21 cellular contexts compared by ENCODE assay signal in genomic region chr20:47541355-47541922, GRCh38. TPM values are rescaled to one million over a fixed set of nuclear protein-coding genes. Genes with fewer than 3 reads are reported as not detected.
DNase-seq lines count a peak whose midpoint lies in the region; ATAC-seq and TF ChIP-seq lines count a peak whose summit lies in the region.
"Had no signal": no experiment of that assay in that cellular context is flagged by ENCODE, and none has a peak within 500 bp of the region (broad histone marks: within the 10 kb centered on the region; RNA-seq: fewer than 3 reads in every experiment).

No MANE protein-coding gene starts in this region.

- peaks cover 4% of the 10 kb centered on the region for H3K79me2 ChIP-seq in trophoblast cell (ENCODE audit: control insufficient read depth, insufficient read depth, low read length, poor library complexity)

- POLR2A ChIA-PET in activated CD8-positive, alpha-beta T cell treated with anti-CD3 and anti-CD28 coated beads for 36 hours (lab: Charles Lee), result no interaction called here
- POLR2A ChIA-PET in activated CD8-positive, alpha-beta T cell treated with anti-CD3 and anti-CD28 coated beads, Interleukin-2, amount 10 ng/mL, durations not matched to agents 7 days and 5 days (lab: Charles Lee), result no interaction called here

- H2AK5ac ChIP-seq in trophoblast cell (ENCODE audit: low read length), result no peak overlapping the region

- no peak overlapping the region for H3K4me2 ChIP-seq in trophoblast cell (ENCODE audit: low read length)
- H3K4me2 ChIP-seq: smooth muscle cell had no signal

- H3K27me3 Mint-ChIP-seq in activated CD8-positive, alpha-beta T cell treated with anti-CD3 and anti-CD28 coated beads for 36 hours, result no peaks in the 10 kb centered on the region
- no peaks in the 10 kb centered on the region for H3K27me3 Mint-ChIP-seq in activated CD8-positive, alpha-beta T cell treated with anti-CD3 and anti-CD28 coated beads, Interleukin-2, amount 10 ng/mL, durations not matched to agents 7 days and 5 days (ENCODE audit: low read depth)
- H3K27me3 Mint-ChIP-seq in HFFc6 (ENCODE audit: insufficient read depth), result peaks cover 6% of the 10 kb centered on the region
- H3K27me3 Mint-ChIP-seq in activated naive CD8-positive, alpha-beta T cell treated with anti-CD3 and anti-CD28 coated beads for 36 hours, result no peaks in the 10 kb centered on the region

- H3K36me3 Mint-ChIP-seq in activated CD8-positive, alpha-beta T cell treated with anti-CD3 and anti-CD28 coated beads for 36 hours (ENCODE audit: low read depth), result peaks cover 35% of the 10 kb centered on the region
- peaks cover 29% of the 10 kb centered on the region for H3K36me3 Mint-ChIP-seq in activated CD8-positive, alpha-beta T cell treated with anti-CD3 and anti-CD28 coated beads, Interleukin-2, amount 10 ng/mL, durations not matched to agents 7 days and 5 days (ENCODE audit: low read depth)
- H3K36me3 Mint-ChIP-seq in HFFc6 (ENCODE audit: low read depth), result no peaks in the 10 kb centered on the region
- peaks cover 33% of the 10 kb centered on the region for H3K36me3 Mint-ChIP-seq in activated naive CD8-positive, alpha-beta T cell treated with anti-CD3 and anti-CD28 coated beads for 36 hours

- H3K9me3 ChIP-seq in trophoblast cell (ENCODE audit: insufficient read depth, low read depth, low read length), result no peaks in the 10 kb centered on the region
- H3K9me3 ChIP-seq in uterus, result no peaks in the 10 kb centered on the region
- H3K9me3 ChIP-seq: heart right ventricle, left ventricle myocardium inferior, suprapubic skin had no signal

- H3K4me1 Mint-ChIP-seq in activated CD8-positive, alpha-beta T cell treated with anti-CD3 and anti-CD28 coated beads for 36 hours (ENCODE audit: low read depth), result peaks cover 71% of the 10 kb centered on the region
- H3K4me1 Mint-ChIP-seq in activated CD8-positive, alpha-beta T cell treated with anti-CD3 and anti-CD28 coated beads, Interleukin-2, amount 10 ng/mL, durations not matched to agents 7 days and 5 days (ENCODE audit: low read depth), result peaks cover 58% of the 10 kb centered on the region
- H3K4me1 Mint-ChIP-seq in HFFc6 (ENCODE audit: low read depth), result peaks cover 75% of the 10 kb centered on the region
- peaks cover 72% of the 10 kb centered on the region for H3K4me1 Mint-ChIP-seq in activated naive CD8-positive, alpha-beta T cell treated with anti-CD3 and anti-CD28 coated beads for 36 hours

- H3K9me3 Mint-ChIP-seq in activated CD8-positive, alpha-beta T cell treated with anti-CD3 and anti-CD28 coated beads for 36 hours, result no peaks in the 10 kb centered on the region
- no peaks in the 10 kb centered on the region for H3K9me3 Mint-ChIP-seq in activated CD8-positive, alpha-beta T cell treated with anti-CD3 and anti-CD28 coated beads, Interleukin-2, amount 10 ng/mL, durations not matched to agents 7 days and 5 days (ENCODE audit: insufficient read depth)
- no peaks in the 10 kb centered on the region for H3K9me3 Mint-ChIP-seq in HFFc6
- H3K9me3 Mint-ChIP-seq in activated naive CD8-positive, alpha-beta T cell treated with anti-CD3 and anti-CD28 coated beads for 36 hours, result no peaks in the 10 kb centered on the region

- ATAC-seq in activated CD8-positive, alpha-beta T cell treated with anti-CD3 and anti-CD28 coated beads for 36 hours, result no peak
- no peak for ATAC-seq in activated CD8-positive, alpha-beta T cell treated with anti-CD3 and anti-CD28 coated beads, Interleukin-2, amount 10 ng/mL, durations not matched to agents 7 days and 5 days
- ATAC-seq: heart right ventricle had no signal

- H3K27ac ChIP-seq in trophoblast cell (ENCODE audit: low read depth, low read length) (no peak overlapping the region), uterus (no peak overlapping the region)
- H3K27ac ChIP-seq: C4-2B, heart right ventricle, left ventricle myocardium inferior, suprapubic skin had no signal

- no peak overlapping the region for H3K23ac ChIP-seq in trophoblast cell (ENCODE audit: low read length)

- TF ChIP-seq CTCF in activated CD8-positive, alpha-beta T cell treated with anti-CD3 and anti-CD28 coated beads for 36 hours (IDR thresholded peaks at IDR 0.05), result no peak
- TF ChIP-seq CTCF in HFFc6 (IDR thresholded peaks at IDR 0.05) (no peak), uterus (IDR thresholded peaks at IDR 0.05) (no peak)

- H2BK5ac ChIP-seq in trophoblast cell (ENCODE audit: low read depth, low read length, poor library complexity), result no peak overlapping the region

- H2BK120ac ChIP-seq in trophoblast cell (ENCODE audit: insufficient read depth, low read length, poor library complexity), result no peak overlapping the region

- no peak for TF ChIP-seq POLR2A in uterus (IDR thresholded peaks at IDR 0.05)

- no peak overlapping the region for H2AFZ ChIP-seq in trophoblast cell (ENCODE audit: insufficient read depth, low read length, poor library complexity)

- H3K18ac ChIP-seq in trophoblast cell (ENCODE audit: low read length), result no peak overlapping the region

- H3K4ac ChIP-seq in trophoblast cell (ENCODE audit: low read depth, low read length), result peak overlapping the region; percentile 64

- H3K4me1 ChIP-seq in trophoblast cell (ENCODE audit: control insufficient read depth in 1 of 2, insufficient read depth in 2 of 2, low read length in 2 of 2) (peaks cover 3 to 4% of the 10 kb centered on the region in 2 experiments), uterus (no peaks in the 10 kb centered on the region)

- DNase-seq in activated CD8-positive, alpha-beta T cell treated with anti-CD3 and anti-CD28 coated beads for 36 hours, result no peak
- no peak for DNase-seq in activated CD8-positive, alpha-beta T cell treated with anti-CD3 and anti-CD28 coated beads, Interleukin-2, amount 10 ng/mL, durations not matched to agents 7 days and 5 days
- no peak for DNase-seq in HFFc6
- DNase-seq in activated naive CD8-positive, alpha-beta T cell treated with anti-CD3 and anti-CD28 coated beads for 36 hours, result no peak
- DNase-seq in trophoblast cell, result no peak
- DNase-seq in uterus, result no peak
- DNase-seq in stimulated activated CD4-positive, alpha-beta T cell treated with anti-CD3 and anti-CD28 coated beads, Interleukin-12 subunit alpha, Interleukin-12 subunit beta, amount 100 ng/mL, for 4 hours, result no peak
- no peak for DNase-seq in stimulated activated CD4-positive, alpha-beta T cell treated with anti-CD3 and anti-CD28 coated beads, Interleukin-1b, Interleukin-23, amount 100 ng/mL, for 48 hours
- DNase-seq: activated CD8-positive, alpha-beta memory T cell treated with anti-CD3 and anti-CD28 coated beads for 24 hours; anterior cingulate cortex; caudate nucleus; GF-D8; heart right ventricle; left ventricle myocardium inferior; MM.1S; NCI-H146; NCI-H2171 treated with DMSO at 0.1 percent for 48 hours; Right ventricle myocardium superior had no signal

- no peak overlapping the region for H3K9ac ChIP-seq in trophoblast cell (ENCODE audit: low read length)

- WGBS in trophoblast cell (ENCODE audit: extremely low coverage, insufficient coverage, insufficient read length), result no CpG with 5 or more reads among the region's 3 CpGs

- H2BK12ac ChIP-seq in trophoblast cell (ENCODE audit: low read length), result no peak overlapping the region

- H3K27me3 ChIP-seq in trophoblast cell (ENCODE audit: insufficient read depth, low read length) (no peaks in the 10 kb centered on the region), uterus (no peaks in the 10 kb centered on the region)
- H3K27me3 ChIP-seq: heart right ventricle, suprapubic skin had no signal

- peak overlapping the region; percentile 70 for H3K27ac Mint-ChIP-seq in activated CD8-positive, alpha-beta T cell treated with anti-CD3 and anti-CD28 coated beads for 36 hours
- H3K27ac Mint-ChIP-seq in activated CD8-positive, alpha-beta T cell treated with anti-CD3 and anti-CD28 coated beads, Interleukin-2, amount 10 ng/mL, durations not matched to agents 7 days and 5 days, result no peak overlapping the region
- peak overlapping the region; percentile 73 for H3K27ac Mint-ChIP-seq in HFFc6
- peak overlapping the region; percentile 48 for H3K27ac Mint-ChIP-seq in activated naive CD8-positive, alpha-beta T cell treated with anti-CD3 and anti-CD28 coated beads for 36 hours

- CTCF ChIA-PET in activated CD8-positive, alpha-beta T cell treated with anti-CD3 and anti-CD28 coated beads for 36 hours (lab: Charles Lee), result interaction anchor here (0.7 to 2.6 kb wide), 2 partner anchors 79 to 158 kb away, joined by 3 to 9 read pairs; no protein-coding TSS in a partner anchor
- CTCF ChIA-PET in activated CD8-positive, alpha-beta T cell treated with anti-CD3 and anti-CD28 coated beads, Interleukin-2, amount 10 ng/mL, durations not matched to agents 7 days and 5 days (lab: Charles Lee), result no interaction called here

- no peak overlapping the region for H3K4me3 ChIP-seq in trophoblast cell (ENCODE audit: low read depth, low read length)
- H3K4me3 ChIP-seq in uterus, result no peak overlapping the region
- H3K4me3 ChIP-seq: heart right ventricle, left ventricle myocardium inferior, smooth muscle cell, suprapubic skin had no signal

- H3K14ac ChIP-seq in trophoblast cell (ENCODE audit: low read length), result no peak overlapping the region

- no peak overlapping the region for H4K91ac ChIP-seq in trophoblast cell (ENCODE audit: low read depth, low read length)

- no peaks in the 10 kb centered on the region for H3K79me1 ChIP-seq in trophoblast cell (ENCODE audit: low read length)

- H4K8ac ChIP-seq in trophoblast cell (ENCODE audit: low read depth, low read length), result no peak overlapping the region

- no peak overlapping the region for H3K4me3 Mint-ChIP-seq in activated CD8-positive, alpha-beta T cell treated with anti-CD3 and anti-CD28 coated beads for 36 hours
- H3K4me3 Mint-ChIP-seq in activated CD8-positive, alpha-beta T cell treated with anti-CD3 and anti-CD28 coated beads, Interleukin-2, amount 10 ng/mL, durations not matched to agents 7 days and 5 days, result no peak overlapping the region
- H3K4me3 Mint-ChIP-seq in HFFc6, result peak overlapping the region; percentile 39; the same call in 1 of the 2 replicates
- H3K4me3 Mint-ChIP-seq in activated naive CD8-positive, alpha-beta T cell treated with anti-CD3 and anti-CD28 coated beads for 36 hours, result no peak overlapping the region

- intact Hi-C loops in activated CD8-positive, alpha-beta T cell treated with anti-CD3 and anti-CD28 coated beads for 36 hours (cut with micrococcal nuclease), result no loop called here
- intact Hi-C loops in uterus (cut with DNase I; ENCODE audit: low total_unique reads), result no loop called here

- H3K36me3 ChIP-seq in trophoblast cell (ENCODE audit: control insufficient read depth in 1 of 2, insufficient read depth in 2 of 2, low read length in 2 of 2), result no peaks in the 10 kb centered on the region
- H3K36me3 ChIP-seq in uterus, result no peaks in the 10 kb centered on the region
- H3K36me3 ChIP-seq: heart right ventricle, left ventricle myocardium inferior, suprapubic skin had no signal

- no peak overlapping the region for H4K12ac ChIP-seq in trophoblast cell (ENCODE audit: low read depth, low read length)

RNA-seq across cellular contexts. Expression of gene NCOA3, which starts 39.8 kb away (rescaled TPM):
- total RNA-seq in activated CD8-positive, alpha-beta T cell treated with anti-CD3 and anti-CD28 coated beads for 36 hours, result 10 to 100 TPM; 66.2 to 73.7 TPM
- 10 to 100 TPM; 57.4 to 60.1 TPM for total RNA-seq in activated CD8-positive, alpha-beta T cell treated with anti-CD3 and anti-CD28 coated beads, Interleukin-2, amount 10 ng/mL, durations not matched to agents 7 days and 5 days
- 10 to 100 TPM; 28.6 to 40.9 (median 32.7) TPM for total RNA-seq in HFFc6 (2021; fragmentation: NEBNext Ultra II Directional; extraction: Animal tissue kit (Norgen Biotek cat#: 25700))
- total RNA-seq in activated naive CD8-positive, alpha-beta T cell treated with anti-CD3 and anti-CD28 coated beads for 36 hours, result 10 to 100 TPM; 58.1 to 66.4 TPM
- polyA plus RNA-seq in trophoblast cell (2013), result 189 and 191 TPM in 2 replicates
- 10 to 100 TPM; 27.9 to 59.2 (median 44.2) TPM for total RNA-seq in uterus
